In genomic region chr6:63817492-63818050, GRCh38 we compare ENCODE assay signal across 14 cellular contexts.
"Had no signal": no experiment of that assay in that cellular context is flagged by ENCODE, and none has a peak within 500 bp of the region (broad histone marks: within the 10 kb centered on the region; RNA-seq: fewer than 3 reads in every experiment).

No MANE protein-coding gene starts in this region.

- H3K27ac ChIP-seq: adrenal gland, brain microvascular endothelial cell, lower lobe of right lung, testis had no signal

- ATAC-seq: left cardiac atrium, lower lobe of right lung, natural killer cell had no signal

- DNase-seq: activated CD4-positive, alpha-beta T cell treated with anti-CD3 and anti-CD28 coated beads, Interleukin-2, amount 50 U/mL, for 1 hour; activated CD4-positive, CD25-positive, alpha-beta regulatory T cell; activated naive CD4-positive, alpha-beta T cell treated with anti-CD3 and anti-CD28 coated beads, Interleukin-2, amount 10 ng/mL, durations not matched to agents 7 days and 5 days; adrenal gland; brain microvascular endothelial cell; effector memory CD4-positive, alpha-beta T cell; left cardiac atrium; lower lobe of right lung; natural killer cell; stimulated activated CD4-positive, alpha-beta T cell treated with anti-CD3 and anti-CD28 coated beads, Interleukin-15, amount 100 ng/mL, for 24 hours; stimulated activated CD4-positive, alpha-beta T cell treated with anti-CD3 and anti-CD28 coated beads, Interleukin-4, amount 100 ng/mL, for 24 hours; T-helper 2 cell; testis had no signal

- H3K4me1 ChIP-seq: adrenal gland, lower lobe of right lung, testis had no signal

- H3K9me3 ChIP-seq: adrenal gland, lower lobe of right lung, testis had no signal

- H3K36me3 ChIP-seq: adrenal gland, brain microvascular endothelial cell, lower lobe of right lung had no signal

- H3K4me3 ChIP-seq: adrenal gland, lower lobe of right lung, testis had no signal

- H3K27me3 ChIP-seq: adrenal gland, brain microvascular endothelial cell, testis had no signal

- FAIRE-seq: TTC549 had no signal
